8 cellular contexts compared by ENCODE assay signal in the genomic region with DNA sequence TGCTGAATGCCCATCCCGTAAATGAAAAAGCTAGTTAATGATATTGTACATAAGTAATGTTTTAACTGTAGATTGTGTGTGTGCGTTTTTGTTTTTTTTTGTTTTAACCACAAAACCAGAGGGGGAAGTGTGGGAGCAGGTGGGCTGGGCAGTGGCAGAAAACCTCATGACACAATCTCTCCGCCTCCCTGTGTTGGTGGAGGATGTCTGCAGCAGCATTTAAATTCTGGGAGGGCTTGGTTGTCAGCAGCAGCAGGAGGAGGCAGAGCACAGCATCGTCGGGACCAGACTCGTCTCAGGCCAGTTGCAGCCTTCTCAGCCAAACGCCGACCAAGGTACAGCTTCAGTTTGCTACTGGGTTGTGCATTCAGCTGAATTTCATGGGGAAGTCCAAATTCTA. TPM values are rescaled to one million over a fixed set of nuclear protein-coding genes. Genes with fewer than 3 reads are reported as not detected.
DNase-seq lines count a peak whose midpoint lies in the region; ATAC-seq, FAIRE-seq and TF ChIP-seq lines count a peak whose summit lies in the region.

A gene (plus strand): TSS at position 249 of the 400 bp plus-strand sequence. CDS start 1,182 bp downstream, outside the sequence.

- no TSS peak for BruUV-seq in HepG2 (replicated peaks; lab: Mats Ljungman, UMichigan)

- peak; percentile 25 to 55; a peak in 1 of 4 replicates for TF ChIP-seq POLR2A in HepG2 (IDR thresholded peaks at IDR 0.05; ENCODE audit: insufficient read depth in 1 of 2, low read depth in 2 of 2, low read length in 2 of 2)

- H3K4me2 ChIP-seq in HepG2 (ENCODE audit: low read depth, low read length), result peak within 1 kb of the TSS; percentile 90

- peak within 1 kb of the TSS; percentile 46 for H3K27ac ChIP-seq in HepG2 (ENCODE audit: extremely low read length, insufficient read depth, low read length)
- H3K27ac ChIP-seq in urinary bladder (ENCODE audit: low read depth), result no peak within 1 kb of the TSS

- H3K27me3 ChIP-seq in HepG2 (ENCODE audit: control insufficient read depth in 1 of 2, insufficient read depth in 2 of 2, low read length in 2 of 2), result no peaks in the 10 kb centered on the region

- peak; percentile 86 for FAIRE-seq in HepG2 (lab: Jason Lieb, UNC)

- no peak for TF ChIP-seq EP300 in HepG2 (IDR thresholded peaks at IDR 0.05; ENCODE audit: low read depth in 2 of 2, low read length in 2 of 2)
- no peak for TF ChIP-seq EP300 in HepG2 (CRISPR knock-in tag; IDR thresholded peaks at IDR 0.05; ENCODE audit: borderline replicate concordance)

- intact Hi-C loops in HepG2 (cut with micrococcal nuclease; ENCODE audit: unreplicated experiment), result loop anchor here (5.0 kb wide), 1 partner anchor 237 kb away; no protein-coding TSS in a partner anchor

- ATAC-seq in HG02588 (IDR thresholded peaks at IDR 0.05; ENCODE audit: unreplicated experiment) (peak; percentile 59), HepG2 (peak; percentile 97), HG02798 (IDR thresholded peaks at IDR 0.05; ENCODE audit: poor library complexity, unreplicated experiment) (no peak)

- WGBS in HepG2 (ENCODE audit: low lambda C conversion rate), result 3% methylated on average over 8 of the region's 8 CpGs
- 37% methylated on average over 8 of the region's 8 CpGs for WGBS in urinary bladder

- H3K4me1 ChIP-seq in HepG2 (ENCODE audit: insufficient read depth, low read length) (peaks cover 68% of the 10 kb centered on the region), urinary bladder (ENCODE audit: insufficient read depth) (no peaks in the 10 kb centered on the region)

- H3K9ac ChIP-seq in HepG2 (ENCODE audit: insufficient read depth, low read depth, low read length), result peak within 1 kb of the TSS; percentile 42

- CTCF ChIA-PET in HepG2 (lab: Yijun Ruan, JAX; ENCODE audit: low intra/inter-chr PET ratio, low total read pairs), result interaction anchor here (5.3 kb wide), 1 partner anchor 122 kb away, joined by 67 read pairs; no protein-coding TSS in a partner anchor

- peaks cover 15% of the 10 kb centered on the region for H3K79me2 ChIP-seq in HepG2 (ENCODE audit: insufficient read depth, low read length)

- no peak within 1 kb of the TSS for H3K4me3 ChIP-seq in astrocyte of the spinal cord (ENCODE audit: low read depth, low read length)
- peak within 1 kb of the TSS; percentile 37 to 73 (median 63) for H3K4me3 ChIP-seq in HepG2 (replicated peaks in 1 of 3; ENCODE audit: insufficient read depth in 1 of 3, low read depth in 2 of 3, low read length in 3 of 3)
- no peak within 1 kb of the TSS for H3K4me3 ChIP-seq in urinary bladder (ENCODE audit: low read depth, low read length)

- peak within 1 kb of the TSS; percentile 84 for H2AFZ ChIP-seq in HepG2 (ENCODE audit: low read length)

- peaks cover 0 to 1% of the 10 kb centered on the region in 2 experiments; a peak in 3 of 5 replicates for H3K36me3 ChIP-seq in HepG2 (replicated peaks in 1 of 2; ENCODE audit: control insufficient read depth in 1 of 2, insufficient read depth in 2 of 2, low read length in 2 of 2)
- no peaks in the 10 kb centered on the region for H3K36me3 ChIP-seq in urinary bladder (ENCODE audit: insufficient read depth)

- in situ Hi-C loops in astrocyte of the spinal cord (cut with HindIII; ENCODE audit: low sequenced_read_pairs), result no loop called here
- in situ Hi-C loops in HepG2 (cut with HindIII; ENCODE audit: extremely low pct_ligation_motif_present, low pct_unique_long_range_greater_than_20kb), result loop anchor here (5.0 to 25.0 kb wide), 3 partner anchors 118 to 438 kb away; a partner anchor contains a TSS

- H3K9me3 ChIP-seq in HepG2 (ENCODE audit: low read length), result no peaks in the 10 kb centered on the region

- no peak for TF ChIP-seq RAD21 in HepG2 (CRISPR knock-in tag; IDR thresholded peaks at IDR 0.05)

- TF ChIP-seq CTCF in astrocyte of the spinal cord (IDR thresholded peaks at IDR 0.05; ENCODE audit: low read depth, low read length) (no peak), HepG2 (CRISPR knock-in tag; IDR thresholded peaks at IDR 0.05) (peak; percentile 37; the same call in 1 of the 2 replicates)

- POLR2A ChIA-PET in HepG2 (lab: Yijun Ruan, JAX), result no interaction called here

- H4K20me1 ChIP-seq in HepG2 (ENCODE audit: insufficient read depth, low read length), result no peaks in the 10 kb centered on the region

- DNase-seq in NCI-H2107 treated with DMSO at 0.1 percent for 48 hours (lab: John Stamatoyannopoulos, UW; ENCODE audit: unreplicated experiment) (peak; percentile 53), NCI-H2107 (lab: John Stamatoyannopoulos, UW) (no peak), NCI-H82 treated with DMSO at 0.1 percent for 48 hours (lab: John Stamatoyannopoulos, UW; ENCODE audit: unreplicated experiment) (peak; percentile 6), astrocyte of the spinal cord (ENCODE audit: low read depth, low spot score) (peak; percentile 37), HepG2 (ENCODE audit: low spot score) (peak; percentile 66)

TF ChIP-seq in HepG2, 621 proteins besides CTCF, POLR2A, EP300 and RAD21 (continues in another document):
- TF ChIP-seq, protein P1, sequence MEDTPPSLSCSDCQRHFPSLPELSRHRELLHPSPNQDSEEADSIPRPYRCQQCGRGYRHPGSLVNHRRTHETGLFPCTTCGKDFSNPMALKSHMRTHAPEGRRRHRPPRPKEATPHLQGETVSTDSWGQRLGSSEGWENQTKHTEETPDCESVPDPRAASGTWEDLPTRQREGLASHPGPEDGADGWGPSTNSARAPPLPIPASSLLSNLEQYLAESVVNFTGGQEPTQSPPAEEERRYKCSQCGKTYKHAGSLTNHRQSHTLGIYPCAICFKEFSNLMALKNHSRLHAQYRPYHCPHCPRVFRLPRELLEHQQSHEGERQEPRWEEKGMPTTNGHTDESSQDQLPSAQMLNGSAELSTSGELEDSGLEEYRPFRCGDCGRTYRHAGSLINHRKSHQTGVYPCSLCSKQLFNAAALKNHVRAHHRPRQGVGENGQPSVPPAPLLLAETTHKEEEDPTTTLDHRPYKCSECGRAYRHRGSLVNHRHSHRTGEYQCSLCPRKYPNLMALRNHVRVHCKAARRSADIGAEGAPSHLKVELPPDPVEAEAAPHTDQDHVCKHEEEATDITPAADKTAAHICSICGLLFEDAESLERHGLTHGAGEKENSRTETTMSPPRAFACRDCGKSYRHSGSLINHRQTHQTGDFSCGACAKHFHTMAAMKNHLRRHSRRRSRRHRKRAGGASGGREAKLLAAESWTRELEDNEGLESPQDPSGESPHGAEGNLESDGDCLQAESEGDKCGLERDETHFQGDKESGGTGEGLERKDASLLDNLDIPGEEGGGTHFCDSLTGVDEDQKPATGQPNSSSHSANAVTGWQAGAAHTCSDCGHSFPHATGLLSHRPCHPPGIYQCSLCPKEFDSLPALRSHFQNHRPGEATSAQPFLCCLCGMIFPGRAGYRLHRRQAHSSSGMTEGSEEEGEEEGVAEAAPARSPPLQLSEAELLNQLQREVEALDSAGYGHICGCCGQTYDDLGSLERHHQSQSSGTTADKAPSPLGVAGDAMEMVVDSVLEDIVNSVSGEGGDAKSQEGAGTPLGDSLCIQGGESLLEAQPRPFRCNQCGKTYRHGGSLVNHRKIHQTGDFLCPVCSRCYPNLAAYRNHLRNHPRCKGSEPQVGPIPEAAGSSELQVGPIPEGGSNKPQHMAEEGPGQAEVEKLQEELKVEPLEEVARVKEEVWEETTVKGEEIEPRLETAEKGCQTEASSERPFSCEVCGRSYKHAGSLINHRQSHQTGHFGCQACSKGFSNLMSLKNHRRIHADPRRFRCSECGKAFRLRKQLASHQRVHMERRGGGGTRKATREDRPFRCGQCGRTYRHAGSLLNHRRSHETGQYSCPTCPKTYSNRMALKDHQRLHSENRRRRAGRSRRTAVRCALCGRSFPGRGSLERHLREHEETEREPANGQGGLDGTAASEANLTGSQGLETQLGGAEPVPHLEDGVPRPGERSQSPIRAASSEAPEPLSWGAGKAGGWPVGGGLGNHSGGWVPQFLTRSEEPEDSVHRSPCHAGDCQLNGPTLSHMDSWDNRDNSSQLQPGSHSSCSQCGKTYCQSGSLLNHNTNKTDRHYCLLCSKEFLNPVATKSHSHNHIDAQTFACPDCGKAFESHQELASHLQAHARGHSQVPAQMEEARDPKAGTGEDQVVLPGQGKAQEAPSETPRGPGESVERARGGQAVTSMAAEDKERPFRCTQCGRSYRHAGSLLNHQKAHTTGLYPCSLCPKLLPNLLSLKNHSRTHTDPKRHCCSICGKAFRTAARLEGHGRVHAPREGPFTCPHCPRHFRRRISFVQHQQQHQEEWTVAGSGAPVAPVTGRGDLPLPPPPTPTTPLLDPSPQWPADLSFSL (CRISPR knock-in tag; IDR thresholded peaks at IDR 0.05), result no peak
- TF ChIP-seq ZNF839 (CRISPR knock-in tag; IDR thresholded peaks at IDR 0.05; ENCODE audit: borderline replicate concordance) (no peak), MIXL1 (CRISPR knock-in tag; IDR thresholded peaks at IDR 0.05) (no peak)

RNA-seq across cellular contexts. Expression of the gene that starts here (rescaled TPM):
- total RNA-seq in HepG2 (2016; rRNA removed; fragmentation: Illumina TruSeq; extraction: Trizol) (418 and 788 TPM in 2 replicates), urinary bladder (76.1 TPM)
- 44.1 and 44.9 TPM in 2 replicates for total RNA-seq in HepG2 (2016; cell fraction: cytosol; rRNA removed; fragmentation: Illumina TruSeq; extraction: Trizol; ENCODE audit: low read depth)
- total RNA-seq in HepG2 (2016; cell fraction: insoluble cytoplasmic fraction; rRNA removed; fragmentation: Illumina TruSeq; extraction: Trizol), result 406 and 814 TPM in 2 replicates
- 68.4 and 71.3 TPM in 2 replicates for total RNA-seq in HepG2 (2016; cell fraction: membrane; rRNA removed; fragmentation: Illumina TruSeq; extraction: Trizol)
- 642 and 705 TPM in 2 replicates for total RNA-seq in HepG2 (2016; cell fraction: nucleus; rRNA removed; fragmentation: Illumina TruSeq; extraction: Trizol)
- polyA plus RNA-seq in HepG2 (2011; rRNA removed) (258 and 682 TPM in 2 replicates), urinary bladder (20.6 TPM)
- 285 and 477 TPM in 2 replicates for polyA plus RNA-seq in HepG2 (2011; cell fraction: cytosol; rRNA removed)
- 82.2 and 146 TPM in 2 replicates for polyA plus RNA-seq in HepG2 (2011; cell fraction: nucleus; rRNA removed)
- 66.0 and 113 TPM in 2 replicates for polyA plus RNA-seq in HepG2 (2012)
- polyA plus RNA-seq in HepG2 (2016; cell fraction: cytosol; fragmentation: Illumina TruSeq; extraction: Trizol; ENCODE audit: low read depth), result 58.0 and 61.3 TPM in 2 replicates
- 480 and 506 TPM in 2 replicates for polyA plus RNA-seq in HepG2 (2016; cell fraction: insoluble cytoplasmic fraction; fragmentation: Illumina TruSeq; extraction: Trizol; ENCODE audit: low read depth)
- polyA plus RNA-seq in HepG2 (2016; cell fraction: membrane; fragmentation: Illumina TruSeq; extraction: Trizol; ENCODE audit: low read depth), result 68.7 and 70.1 TPM in 2 replicates
- 1,156 and 1,237 TPM in 2 replicates for polyA plus RNA-seq in HepG2 (2016; cell fraction: nucleus; fragmentation: Illumina TruSeq; extraction: Trizol; ENCODE audit: insufficient read depth, low read depth)
- 457 TPM in 1 of 2 replicates, not detected in the other for polyA minus RNA-seq in HepG2 (2011; rRNA and poly(A)+ RNA removed; ENCODE audit: low replicate concordance)
- polyA minus RNA-seq in HepG2 (2011; cell fraction: cytosol; rRNA and poly(A)+ RNA removed), result 146 and 227 TPM in 2 replicates
- 50.8 and 72.7 TPM in 2 replicates for polyA minus RNA-seq in HepG2 (2011; cell fraction: nucleus; rRNA and poly(A)+ RNA removed)

Comparison
In these comparisons a context has a peak if more than half of its experiments do, and no peak if none do; other contexts are left out.
1. H3K4me3 ChIP-seq: peak in HepG2 (3 of 3); none in astrocyte of the spinal cord (single experiment) and urinary bladder (single experiment).